8 cellular contexts compared by ENCODE assay signal in the genomic region with DNA sequence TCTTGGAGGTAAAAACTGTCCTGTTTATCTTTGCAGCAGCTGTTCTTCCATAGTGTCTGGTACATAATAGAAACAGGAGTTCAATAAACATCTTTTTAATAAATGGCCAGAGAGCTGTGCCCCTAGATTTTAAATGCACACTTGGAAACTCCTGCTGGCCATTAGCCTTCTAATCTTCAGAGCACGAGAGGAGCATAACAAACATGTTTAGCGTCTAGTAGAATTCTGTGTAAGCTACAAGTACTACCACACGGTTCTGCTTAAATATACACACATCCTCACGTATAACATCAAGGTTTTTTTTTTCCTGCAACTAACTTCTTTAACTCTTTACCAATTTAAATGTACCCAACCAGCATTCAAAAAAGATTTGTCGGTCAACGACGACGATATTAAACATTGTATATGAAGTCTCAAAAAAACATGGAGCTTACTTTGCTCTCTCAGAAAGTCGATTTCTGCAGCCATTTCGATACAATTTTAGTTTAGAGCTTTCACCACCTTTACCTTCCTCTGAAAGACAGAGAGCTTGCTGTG. TPM values are rescaled to one million over a fixed set of nuclear protein-coding genes. Genes with fewer than 3 reads are reported as not detected.
DNase-seq lines count a peak whose midpoint lies in the region; ATAC-seq and TF ChIP-seq lines count a peak whose summit lies in the region.

No MANE protein-coding gene starts in this region.

- H3K36me3 Mint-ChIP-seq in stimulated activated naive B cell treated with anti-CD40 and anti-IgM and Interleukin-4, amounts not matched to agents 10 μg/mL and 1 μg/mL and 100 μg/mL, for 72 hours, result no peaks in the 10 kb centered on the region

- peaks cover 11 to 22% of the 10 kb centered on the region in 2 donors for H3K4me1 Mint-ChIP-seq in stimulated activated naive B cell treated with anti-CD40 and anti-IgM and Interleukin-4, amounts not matched to agents 10 μg/mL and 1 μg/mL and 100 μg/mL, for 72 hours

- no peaks in the 10 kb centered on the region for H3K27me3 Mint-ChIP-seq in stimulated activated naive B cell treated with anti-CD40 and anti-IgM and Interleukin-4, amounts not matched to agents 10 μg/mL and 1 μg/mL and 100 μg/mL, for 72 hours

- no peak for TF ChIP-seq CTCF in AG09309 (IDR thresholded peaks at IDR 0.05; ENCODE audit: control insufficient read depth, insufficient read depth, low read depth, low read length, missing control alignments)

- H3K4me1 ChIP-seq in mononuclear cell (ENCODE audit: insufficient read depth, low read length), result peaks cover 31% of the 10 kb centered on the region

- no peaks in the 10 kb centered on the region for H3K9me3 ChIP-seq in mononuclear cell (ENCODE audit: low read depth, low read length)

- DNase-seq in AG09309 (ENCODE audit: low read depth) (no peak), Kasumi-1 (lab: John Stamatoyannopoulos, UW) (peak; percentile 40 to 49), dedifferentiated amniotic fluid mesenchymal stem cell (ENCODE audit: extremely low spot score) (peak; percentile 39), NCI-H1048 (lab: John Stamatoyannopoulos, UW) (no peak)
- DNase-seq in stimulated activated naive B cell treated with anti-CD40 and anti-IgM and Interleukin-4, amounts not matched to agents 10 μg/mL and 1 μg/mL and 100 μg/mL, for 72 hours, result no peak

- H3K27me3 ChIP-seq in mononuclear cell (ENCODE audit: insufficient read depth, low read length), result no peaks in the 10 kb centered on the region

- ATAC-seq in esophagus mucosa (no peak), HG03457 (IDR thresholded peaks at IDR 0.05; ENCODE audit: unreplicated experiment) (no peak)
- ATAC-seq in stimulated activated naive B cell treated with anti-CD40 and anti-IgM and Interleukin-4, amounts not matched to agents 10 μg/mL and 1 μg/mL and 100 μg/mL, for 72 hours (replicated peaks), result no peak

- no peak overlapping the region for H3K27ac Mint-ChIP-seq in stimulated activated naive B cell treated with anti-CD40 and anti-IgM and Interleukin-4, amounts not matched to agents 10 μg/mL and 1 μg/mL and 100 μg/mL, for 72 hours

- no peak overlapping the region for H3K4me3 Mint-ChIP-seq in stimulated activated naive B cell treated with anti-CD40 and anti-IgM and Interleukin-4, amounts not matched to agents 10 μg/mL and 1 μg/mL and 100 μg/mL, for 72 hours

- H3K9me3 Mint-ChIP-seq in stimulated activated naive B cell treated with anti-CD40 and anti-IgM and Interleukin-4, amounts not matched to agents 10 μg/mL and 1 μg/mL and 100 μg/mL, for 72 hours, result no peaks in the 10 kb centered on the region

- H3K4me3 ChIP-seq in AG09309 (ENCODE audit: control insufficient read depth, low read depth, low read length), result peak overlapping the region; percentile 59
- peak overlapping the region; percentile 83 for H3K4me3 ChIP-seq in mononuclear cell (ENCODE audit: low read length)

RNA-seq across cellular contexts. Expression of gene SCLT1, which starts 0.6 kb away (rescaled TPM):
- total RNA-seq in mononuclear cell (48.4 TPM), esophagus mucosa (9.5 TPM)

RNA-seq across cellular contexts. Expression of gene C4orf33, which starts 3.2 kb away (rescaled TPM):
- 14.6 TPM for total RNA-seq in mononuclear cell
- 17.9 TPM for total RNA-seq in esophagus mucosa

Comparison
In these comparisons a context has a peak if more than half of its experiments do, and no peak if none do; other contexts are left out.
1. DNase-seq: peak in Kasumi-1 (2 of 2) and dedifferentiated amniotic fluid mesenchymal stem cell (single experiment); none in AG09309 (single experiment), NCI-H1048 (single experiment) and stimulated activated naive B cell treated with anti-CD40 and anti-IgM and Interleukin-4, amounts not matched to agents 10 μg/mL and 1 μg/mL and 100 μg/mL, for 72 hours (single experiment).